ENCODE assay signal across 26 cellular contexts in the genomic region with DNA sequence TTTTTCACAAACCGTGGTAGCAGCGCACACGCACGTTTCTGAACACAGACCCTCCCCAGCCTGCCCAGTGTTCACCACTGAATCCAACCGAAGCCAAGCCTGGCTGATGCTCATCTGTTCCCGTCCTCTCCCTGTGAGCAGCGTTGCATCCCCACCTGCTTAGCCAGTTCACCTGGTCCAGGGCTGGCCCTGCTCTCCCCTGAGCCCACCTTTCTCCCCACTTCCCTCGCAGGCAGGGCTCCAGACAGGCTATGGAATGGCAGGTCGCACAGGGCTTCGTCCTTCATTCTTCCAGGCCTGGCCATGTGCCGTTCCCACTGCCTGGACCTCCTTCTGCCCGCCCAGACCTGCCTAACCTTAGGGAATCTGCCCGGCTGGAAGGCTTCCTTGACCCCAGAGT.
"Had no signal": no experiment of that assay in that cellular context is flagged by ENCODE, and none has a peak within 500 bp of the region (broad histone marks: within the 10 kb centered on the region; RNA-seq: fewer than 3 reads in every experiment).

No MANE protein-coding gene starts in this region.

- H3K27ac ChIP-seq: adrenal gland, body of pancreas, colonic mucosa, epithelial cell of prostate, esophagus squamous epithelium, gastroesophageal sphincter had no signal

- H3K9me3 ChIP-seq: adrenal gland, body of pancreas, colonic mucosa, esophagus squamous epithelium, gastroesophageal sphincter had no signal

- H3K4me3 ChIP-seq: adrenal gland, body of pancreas, colonic mucosa, esophagus squamous epithelium, gastroesophageal sphincter had no signal

- H3K4me1 ChIP-seq: adrenal gland, body of pancreas, colonic mucosa, esophagus squamous epithelium, gastroesophageal sphincter had no signal

- ATAC-seq: activated CD4-positive, alpha-beta T cell treated with anti-CD3 and anti-CD28 coated beads for 36 hours; activated CD8-positive, alpha-beta T cell treated with anti-CD3 and anti-CD28 coated beads, Interleukin-2, amount 10 ng/mL, durations not matched to agents 7 days and 5 days; activated naive CD8-positive, alpha-beta T cell treated with anti-CD3 and anti-CD28 coated beads, Interleukin-2, amount 50 U/mL, for 24 hours; activated T-cell treated with anti-CD3 and anti-CD28 coated beads, Interleukin-2, amount 50 U/mL, for 4 hours; activated T-helper 17 cell treated with anti-CD3 and anti-CD28 coated beads, Interleukin-2, amount 50 U/mL, for 72 hours; body of pancreas; gastroesophageal sphincter had no signal

- H3K36me3 ChIP-seq: adrenal gland, colonic mucosa, esophagus squamous epithelium, gastroesophageal sphincter had no signal

- DNase-seq: activated CD4-positive, alpha-beta memory T cell treated with anti-CD3 and anti-CD28 coated beads for 36 hours; activated CD4-positive, alpha-beta T cell treated with anti-CD3 and anti-CD28 coated beads for 36 hours; activated CD4-positive, alpha-beta T cell treated with anti-CD3 and anti-CD28 coated beads, Interleukin-2, amount 10 ng/mL, durations not matched to agents 24 days and 14 days; activated CD4-positive, CD25-positive, alpha-beta regulatory T cell; activated CD4-positive, CD25-positive, alpha-beta regulatory T cell treated with anti-CD3 and anti-CD28 coated beads, Interleukin-2, amount 50 U/mL, for 72 hours; activated CD8-positive, alpha-beta T cell treated with anti-CD3 and anti-CD28 coated beads, Interleukin-2, amount 10 ng/mL, durations not matched to agents 7 days and 5 days; activated effector memory CD4-positive, alpha-beta T cell treated with Interleukin-2 at 50 U/mL for 16 hours; activated gamma-delta T cell treated with Interleukin-2 at 50 U/mL for 16 hours; activated naive CD4-positive, alpha-beta T cell treated with anti-CD3 and anti-CD28 coated beads for 36 hours; activated naive CD8-positive, alpha-beta T cell treated with anti-CD3 and anti-CD28 coated beads for 36 hours; activated naive CD8-positive, alpha-beta T cell treated with anti-CD3 and anti-CD28 coated beads, Interleukin-2, amount 50 U/mL, for 24 hours; activated T-cell treated with anti-CD3 and anti-CD28 coated beads, Interleukin-2, amount 50 U/mL, for 4 hours; amygdala; aorta; body of pancreas; central memory CD4-positive, alpha-beta T cell; cerebellar nuclear complex; colonic mucosa; effector CD8-positive, alpha-beta T cell; esophagus squamous epithelium; foreskin melanocyte; T-helper 2 cell had no signal

- H3K27me3 ChIP-seq: adrenal gland, body of pancreas, colonic mucosa, esophagus squamous epithelium, gastroesophageal sphincter had no signal
